ENCODE assay signal across 8 cellular contexts in genomic region chr13:100674848-100675659, GRCh38. TPM values are rescaled to one million over a fixed set of nuclear protein-coding genes. Genes with fewer than 3 reads are reported as not detected.
DNase-seq lines count a peak whose midpoint lies in the region; ATAC-seq and TF ChIP-seq lines count a peak whose summit lies in the region.

No MANE protein-coding gene starts in this region.

- no peak for TF ChIP-seq EP300 in SK-N-SH (IDR thresholded peaks at IDR 0.05; ENCODE audit: borderline replicate concordance in 1 of 2, low read depth in 1 of 2, low read length in 1 of 2)

- peak overlapping the region; percentile 22 to 87; a peak in 3 of 4 replicates for H3K27ac ChIP-seq in SK-N-SH (ENCODE audit: low read depth in 2 of 2, low read length in 1 of 2)
- no peak overlapping the region for H3K27ac ChIP-seq in osteoblast (ENCODE audit: low read depth, low read length)
- H3K27ac ChIP-seq in thoracic aorta, result peak overlapping the region; percentile 72 to 78

- H3K36me3 Mint-ChIP-seq in activated naive CD8-positive, alpha-beta T cell, result no peaks in the 10 kb centered on the region
- no peaks in the 10 kb centered on the region for H3K36me3 Mint-ChIP-seq in glutamatergic neuron (ENCODE audit: unreplicated experiment)

- H2AFZ ChIP-seq in SK-N-SH (ENCODE audit: low read depth), result peak overlapping the region; percentile 96
- H2AFZ ChIP-seq in osteoblast (ENCODE audit: low read length), result peak overlapping the region; percentile 96

- no peaks in the 10 kb centered on the region for H3F3A ChIP-seq in SK-N-SH (replicated peaks; ENCODE audit: insufficient read depth)

- H3K79me2 ChIP-seq in SK-N-SH (ENCODE audit: insufficient read depth) (peaks cover 35% of the 10 kb centered on the region; the same call in 1 of the 2 replicates), osteoblast (ENCODE audit: insufficient read depth, low read length) (peaks cover 20% of the 10 kb centered on the region)

- H3K9me3 ChIP-seq in SK-N-SH (no peaks in the 10 kb centered on the region), osteoblast (ENCODE audit: low read depth, low read length) (no peaks in the 10 kb centered on the region), thoracic aorta (no peaks in the 10 kb centered on the region)

- CTCF ChIA-PET in SK-N-SH (lab: Yijun Ruan, JAX), result interaction anchor here (1.0 to 1.1 kb wide), 3 partner anchors 17 to 103 kb away, joined by 4 read pairs; no protein-coding TSS in a partner anchor

- H3K27me3 Mint-ChIP-seq in activated naive CD8-positive, alpha-beta T cell, result no peaks in the 10 kb centered on the region
- peaks cover 23% of the 10 kb centered on the region for H3K27me3 Mint-ChIP-seq in glutamatergic neuron (ENCODE audit: unreplicated experiment)

- peaks cover 31% of the 10 kb centered on the region for H3K4me1 Mint-ChIP-seq in activated naive CD8-positive, alpha-beta T cell (ENCODE audit: low read depth)
- peaks cover 33% of the 10 kb centered on the region for H3K4me1 Mint-ChIP-seq in glutamatergic neuron (ENCODE audit: low read depth, unreplicated experiment)

- H4K20me1 ChIP-seq in SK-N-SH (ENCODE audit: insufficient read depth) (no peaks in the 10 kb centered on the region; the same call in 1 of the 2 replicates), osteoblast (ENCODE audit: insufficient read depth, low read length) (peaks cover 9% of the 10 kb centered on the region)

- H3K9ac ChIP-seq in SK-N-SH, result peak overlapping the region; percentile 71

- 4% methylated on average over 16 of the region's 72 CpGs for WGBS in SK-N-SH (ENCODE audit: low lambda C conversion rate)

- H3K9me3 Mint-ChIP-seq in activated naive CD8-positive, alpha-beta T cell (ENCODE audit: low read depth), result no peaks in the 10 kb centered on the region
- H3K9me3 Mint-ChIP-seq in glutamatergic neuron (ENCODE audit: unreplicated experiment), result peaks cover 23% of the 10 kb centered on the region

- TF ChIP-seq CTCF in GM12864 (IDR thresholded peaks at IDR 0.05; ENCODE audit: low read depth, low read length, missing control alignments) (peak; percentile 35), SK-N-SH (IDR thresholded peaks at IDR 0.05) (peak; percentile 30; the same call in 1 of the 2 replicates), glutamatergic neuron (IDR thresholded peaks at IDR 0.05; ENCODE audit: partially characterized antibody, unreplicated experiment) (peak; percentile 28), osteoblast (IDR thresholded peaks at IDR 0.05; ENCODE audit: extremely low read depth, low read depth, low read length) (no peak), thoracic aorta (IDR thresholded peaks at IDR 0.05) (peak; percentile 15)

- H3K27me3 ChIP-seq in SK-N-SH (ENCODE audit: insufficient read depth) (0 out of 2 replicates have a peak, but pooled peaks cover 6% of the 10 kb centered on the region), osteoblast (ENCODE audit: insufficient read depth, low read length) (no peaks in the 10 kb centered on the region), thoracic aorta (replicated peaks; ENCODE audit: insufficient read depth) (no peaks in the 10 kb centered on the region)

- H3K36me3 ChIP-seq in SK-N-SH (replicated peaks in 1 of 2; ENCODE audit: control insufficient read depth in 1 of 2, insufficient read depth in 2 of 2, low read length in 1 of 2) (no peaks in the 10 kb centered on the region), osteoblast (ENCODE audit: insufficient read depth, low read length) (no peaks in the 10 kb centered on the region), thoracic aorta (no peaks in the 10 kb centered on the region)

- H3K4me2 ChIP-seq in SK-N-SH (peak overlapping the region; percentile 92), osteoblast (ENCODE audit: insufficient read depth, low read length) (peak overlapping the region; percentile 85)

- no peak for TF ChIP-seq RAD21 in SK-N-SH (IDR thresholded peaks at IDR 0.05; ENCODE audit: low read length)

- DNase-seq in GM12864 (ENCODE audit: low read depth) (peak; percentile 88), NCI-H1048 (lab: John Stamatoyannopoulos, UW) (peak; percentile 93), SK-N-SH (peak; percentile 99), glutamatergic neuron (peak; percentile 100), osteoblast (ENCODE audit: insufficient read length, low spot score, missing footprints) (peak; percentile 100), thoracic aorta (ENCODE audit: low spot score) (peak; percentile 98)

- POLR2A ChIA-PET in SK-N-SH (lab: Yijun Ruan, JAX), result interaction anchor here (0.7 kb wide), 1 partner anchor 36 kb away, joined by 3 read pairs; no protein-coding TSS in a partner anchor

- H3K4me1 ChIP-seq in SK-N-SH (ENCODE audit: control insufficient read depth in 1 of 2, insufficient read depth in 2 of 2, low read depth in 1 of 2, low read length in 1 of 2) (peaks cover 9 to 15% of the 10 kb centered on the region in 2 experiments; a peak in 3 of 4 replicates), osteoblast (ENCODE audit: insufficient read depth, low read length) (peaks cover 11% of the 10 kb centered on the region), thoracic aorta (ENCODE audit: control insufficient read depth in 1 of 2, low read depth in 2 of 2) (peaks cover 0 to 12% of the 10 kb centered on the region in 2 donors)

- no peaks in the 10 kb centered on the region for H3K9me2 ChIP-seq in SK-N-SH

- peak; percentile 97 for ATAC-seq in HG02610 (IDR thresholded peaks at IDR 0.05; ENCODE audit: unreplicated experiment)
- ATAC-seq in thoracic aorta (ENCODE audit: insufficient number of reproducible peaks, low FRiP score, low read depth), result peak; percentile 98

- H3K27ac Mint-ChIP-seq in activated naive CD8-positive, alpha-beta T cell, result peak overlapping the region; percentile 91
- peak overlapping the region; percentile 54 for H3K27ac Mint-ChIP-seq in glutamatergic neuron (ENCODE audit: unreplicated experiment)

- H3K4me3 Mint-ChIP-seq in activated naive CD8-positive, alpha-beta T cell, result peak overlapping the region; percentile 87
- H3K4me3 Mint-ChIP-seq in glutamatergic neuron (ENCODE audit: unreplicated experiment), result peak overlapping the region; percentile 85

- H3K4me3 ChIP-seq in GM12864 (ENCODE audit: low read depth, low read length) (peak overlapping the region; percentile 69), SK-N-SH (ENCODE audit: low read depth in 2 of 2, low read length in 1 of 2) (peak overlapping the region; percentile 88 to 89), osteoblast (ENCODE audit: insufficient read depth, low read length) (peak overlapping the region; percentile 76), thoracic aorta (peak overlapping the region; percentile 91)

TF ChIP-seq in SK-N-SH, 30 proteins besides CTCF, POLR2A, EP300 and RAD21 (continues in another document):
- TF ChIP-seq FOSL2 (IDR thresholded peaks at IDR 0.05; ENCODE audit: borderline replicate concordance, low read depth) (no peak), REST (IDR thresholded peaks at IDR 0.05; ENCODE audit: low read depth, low read length) (0 out of 2 replicates have a peak, but pooled peaks have one; percentile 10), IRF3 (IDR thresholded peaks at IDR 0.05; ENCODE audit: low read depth, low read length) (peak; percentile 80), USF2 (IDR thresholded peaks at IDR 0.05; ENCODE audit: borderline replicate concordance, low read depth, low read length) (no peak), RXRA (IDR thresholded peaks at IDR 0.05; ENCODE audit: borderline replicate concordance, low read depth) (no peak), FOXM1 (IDR thresholded peaks at IDR 0.05; ENCODE audit: low read depth) (no peak)

RNA-seq across cellular contexts. Expression of gene TMTC4, which starts 0.5 kb away (rescaled TPM):
- polyA plus RNA-seq in SK-N-SH (2012; rRNA removed), result 22.3 and 24.4 TPM in 2 replicates
- polyA plus RNA-seq in SK-N-SH (2012; cell fraction: cytosol; rRNA removed), result 15.4 and 18.8 TPM in 2 replicates
- 45.5 and 55.7 TPM in 2 replicates for polyA plus RNA-seq in SK-N-SH (2012; cell fraction: nucleus; rRNA removed)
- total RNA-seq in glutamatergic neuron (ENCODE audit: unreplicated experiment), result 139 TPM
- 8.7 and 17.1 TPM in 2 replicates for total RNA-seq in osteoblast
- 10 to 100 TPM in 1 of 2 donors, 1 to 10 TPM in 1; 8.2 to 17.9 TPM for total RNA-seq in thoracic aorta
